ENCODE assay signal across 8 cellular contexts in genomic region chrX:48737213-48737938, GRCh38. TPM values are rescaled to one million over a fixed set of nuclear protein-coding genes. Genes with fewer than 3 reads are reported as not detected.
DNase-seq lines count a peak whose midpoint lies in the region; ATAC-seq and TF ChIP-seq lines count a peak whose summit lies in the region.

No MANE protein-coding gene starts in this region.

- H3K4me3 ChIP-seq in spleen = peak overlapping the region; percentile 8 to 73 (median 44)

- TF ChIP-seq POLR2A in GM18951 (IDR thresholded peaks at IDR 0.05; ENCODE audit: extremely low read depth, insufficient read depth, insufficient read length) (peak; percentile 68), spleen (IDR thresholded peaks at IDR 0.05) (peak in 1 of 3 donors; percentile 36)

- ATAC-seq in HG03175 (IDR thresholded peaks at IDR 0.05; ENCODE audit: unreplicated experiment) = peak; percentile 98
- peak; percentile 98 for ATAC-seq in central memory CD8-positive, alpha-beta T cell (replicated peaks; ENCODE audit: extremely low read depth, poor library complexity, severe bottlenecking)

- peak overlapping the region; percentile 88 for H3K4me3 Mint-ChIP-seq in central memory CD8-positive, alpha-beta T cell

- no peaks in the 10 kb centered on the region for H3K36me3 ChIP-seq in spleen

- peaks cover 15% of the 10 kb centered on the region for H3K4me1 Mint-ChIP-seq in central memory CD8-positive, alpha-beta T cell

- H3K36me3 Mint-ChIP-seq in central memory CD8-positive, alpha-beta T cell (ENCODE audit: insufficient read depth) = peaks cover 5% of the 10 kb centered on the region

- intact Hi-C loops in spleen (cut with DNase I; ENCODE audit: low total_unique reads) = no loop called here

- no peaks in the 10 kb centered on the region for H3K27me3 ChIP-seq in spleen (replicated peaks in 1 of 7)

- WGBS in spleen, 5 donors = 0 to 45% (median 2%) methylated on average over 22 to 48 of the region's 48 CpGs

- no peak for TF ChIP-seq CTCF in spleen (IDR thresholded peaks at IDR 0.05 in 8 of 11, conservative IDR thresholded peaks at IDR 0.05 in 3 of 11)

- peak overlapping the region; percentile 93 for H3K27ac Mint-ChIP-seq in central memory CD8-positive, alpha-beta T cell (ENCODE audit: low read depth)

- in situ Hi-C loops in GM18951 (cut with MboI; ENCODE audit: low sequenced_read_pairs, unreplicated experiment) = no loop called here

- peaks cover 0 to 17% (median 2%) of the 10 kb centered on the region in 6 donors for H3K4me1 ChIP-seq in spleen

- H3K9me3 ChIP-seq in spleen = no peaks in the 10 kb centered on the region

- H3K27ac ChIP-seq in spleen = peak overlapping the region; percentile 53 to 96 (median 93)

- peak; percentile 91 for DNase-seq in AG08396 (ENCODE audit: low spot score)
- DNase-seq in NCI-H345 (lab: John Stamatoyannopoulos, UW) = peak; percentile 97
- peak; percentile 64 for DNase-seq in activated CD4-positive, CD25-positive, alpha-beta regulatory T cell treated with anti-CD3 and anti-CD28 coated beads, Interleukin-2, amount 50 U/mL, for 16 hours (ENCODE audit: low read depth, low spot score)
- DNase-seq in central memory CD8-positive, alpha-beta T cell (ENCODE audit: low spot score in 2 of 2) = peak; percentile 67 to 83
- DNase-seq in iris pigment epithelial cell (ENCODE audit: low read depth) = peak; percentile 98
- peak; percentile 95 for DNase-seq in spleen

- H3K27me3 Mint-ChIP-seq in central memory CD8-positive, alpha-beta T cell = no peaks in the 10 kb centered on the region

- H3K9me3 Mint-ChIP-seq in central memory CD8-positive, alpha-beta T cell = no peaks in the 10 kb centered on the region

RNA-seq across cellular contexts. Expression of gene GLOD5, which starts 24.2 kb away (rescaled TPM):
- not detected for total RNA-seq in spleen
- not detected for polyA plus RNA-seq in spleen

RNA-seq across cellular contexts. Expression of gene SUV39H1, which starts 40.8 kb away (rescaled TPM):
- 1 to 10 TPM; 6.2 to 9.2 (median 7.4) TPM for total RNA-seq in spleen
- polyA plus RNA-seq in spleen = 1 to 10 TPM; 4.0 to 6.7 (median 4.9) TPM

RNA-seq across cellular contexts. Expression of gene GATA1, which starts 49.0 kb away (rescaled TPM):
- total RNA-seq in spleen = 1 to 10 TPM in 6 of 7 donors, under 1 TPM in 1; 0.38 to 5.5 (median 1.5) TPM
- polyA plus RNA-seq in spleen = under 1 TPM; 0.15 to 0.61 (median 0.22) TPM

RNA-seq across cellular contexts. Expression of gene WAS, which starts 53.8 kb away (rescaled TPM):
- 100 to 1,000 TPM in 5 of 7 donors, 10 to 100 TPM in 2; 99.3 to 169 (median 107) TPM for total RNA-seq in spleen
- 10 to 100 TPM; 53.5 to 64.8 (median 56.2) TPM for polyA plus RNA-seq in spleen

Comparison
In these comparisons a context has a peak if more than half of its experiments do, and no peak if none do; other contexts are left out.
1. Peak in every context shown above with its lines: DNase-seq, ATAC-seq, H3K4me3 ChIP-seq and H3K27ac ChIP-seq.